30 cellular contexts compared by ENCODE assay signal in genomic region chr11:2769409-2769778, GRCh38.
A peak's percentile ranks its signal among the peaks of the same experiment; 100 is the strongest.
DNase-seq lines count a peak whose midpoint lies in the region; ATAC-seq, FAIRE-seq and TF ChIP-seq lines count a peak whose summit lies in the region.
"Had no signal": no experiment of that assay in that cellular context is flagged by ENCODE, and none has a peak within 500 bp of the region (broad histone marks: within the 10 kb centered on the region; RNA-seq: fewer than 3 reads in every experiment).

No MANE protein-coding gene starts in this region.

- H3K4me1 Mint-ChIP-seq in activated CD8-positive, alpha-beta memory T cell treated with anti-CD3 and anti-CD28 coated beads, Interleukin-2, amount 10 ng/mL, durations not matched to agents 7 days and 5 days: peaks cover 10% of the 10 kb centered on the region
- peaks cover 7% of the 10 kb centered on the region for H3K4me1 Mint-ChIP-seq in endothelial cell (ENCODE audit: unreplicated experiment)

- H3K27me3 ChIP-seq in PC-3 (ENCODE audit: low read length): no peaks in the 10 kb centered on the region
- H3K27me3 ChIP-seq: heart right ventricle, sigmoid colon, uterus had no signal

- BruUV-seq in PC-3 (replicated peaks; lab: Mats Ljungman, UMichigan): no TSS peak

- no peak for TF ChIP-seq POLR2A in GM12892 (IDR thresholded peaks at IDR 0.05; ENCODE audit: low read depth, low read length)

- no peak overlapping the region for H2AFZ ChIP-seq in PC-3 (ENCODE audit: low read length)
- H2AFZ ChIP-seq: GM23248, PC-9 had no signal

- H3K36me3 Mint-ChIP-seq in activated CD8-positive, alpha-beta memory T cell treated with anti-CD3 and anti-CD28 coated beads, Interleukin-2, amount 10 ng/mL, durations not matched to agents 7 days and 5 days: no peaks in the 10 kb centered on the region
- peaks cover 9% of the 10 kb centered on the region for H3K36me3 Mint-ChIP-seq in endothelial cell (ENCODE audit: low read depth, unreplicated experiment)

- no peak overlapping the region for H3K9ac ChIP-seq in PC-3 (ENCODE audit: low read length)
- H3K9ac ChIP-seq: GM23248 had no signal

- no peaks in the 10 kb centered on the region for H3K79me2 ChIP-seq in PC-3 (ENCODE audit: low read length)

- H3K4me3 ChIP-seq in PC-3 (ENCODE audit: low read length): no peak overlapping the region
- H3K4me3 ChIP-seq: GM23248, heart right ventricle, PC-9, prostate gland, sigmoid colon, thoracic aorta, uterus had no signal

- no peak for ATAC-seq in activated CD8-positive, alpha-beta memory T cell treated with anti-CD3 and anti-CD28 coated beads, Interleukin-2, amount 10 ng/mL, durations not matched to agents 7 days and 5 days
- no peak for ATAC-seq in PC-3

- H3K4me1 ChIP-seq in PC-3 (ENCODE audit: insufficient read depth, low read length): peaks cover 19% of the 10 kb centered on the region
- H3K4me1 ChIP-seq: prostate gland, sigmoid colon, uterus had no signal

- no peak for FAIRE-seq in GM12892 (lab: Jason Lieb, UNC)
- FAIRE-seq: A204.1 had no signal

- H3K27ac Mint-ChIP-seq in activated CD8-positive, alpha-beta memory T cell treated with anti-CD3 and anti-CD28 coated beads, Interleukin-2, amount 10 ng/mL, durations not matched to agents 7 days and 5 days: no peak overlapping the region
- no peak overlapping the region for H3K27ac Mint-ChIP-seq in endothelial cell (ENCODE audit: unreplicated experiment)
- H3K27ac Mint-ChIP-seq: activated CD4-positive, alpha-beta memory T cell treated with anti-CD3 and anti-CD28 coated beads, Interleukin-2, amount 10 ng/mL, durations not matched to agents 7 days and 5 days; activated T-cell treated with anti-CD3 and anti-CD28 coated beads, Interleukin-2, amount 50 U/mL, for 24 hours; CD4-positive, alpha-beta T cell; HFFc6 had no signal

- TF ChIP-seq CTCF in PC-3 (conservative IDR thresholded peaks at IDR 0.05; ENCODE audit: low read depth, low read length) (no peak), endothelial cell (IDR thresholded peaks at IDR 0.05; ENCODE audit: unreplicated experiment) (no peak)

- no peaks in the 10 kb centered on the region for H3K9me3 Mint-ChIP-seq in activated CD8-positive, alpha-beta memory T cell treated with anti-CD3 and anti-CD28 coated beads, Interleukin-2, amount 10 ng/mL, durations not matched to agents 7 days and 5 days (ENCODE audit: low read depth)
- no peaks in the 10 kb centered on the region for H3K9me3 Mint-ChIP-seq in endothelial cell (ENCODE audit: unreplicated experiment)
- H3K9me3 Mint-ChIP-seq: activated CD4-positive, alpha-beta memory T cell treated with anti-CD3 and anti-CD28 coated beads, Interleukin-2, amount 10 ng/mL, durations not matched to agents 7 days and 5 days; activated T-cell treated with anti-CD3 and anti-CD28 coated beads, Interleukin-2, amount 50 U/mL, for 24 hours; CD4-positive, alpha-beta T cell had no signal

- POLR2A ChIA-PET in PC-3 (lab: Charles Lee; ENCODE audit: unreplicated experiment): no interaction called here

- H3K9me2 ChIP-seq in PC-3 (replicated peaks; ENCODE audit: low read length): no peaks in the 10 kb centered on the region

- peaks cover 25% of the 10 kb centered on the region for H3K27me3 Mint-ChIP-seq in activated CD8-positive, alpha-beta memory T cell treated with anti-CD3 and anti-CD28 coated beads, Interleukin-2, amount 10 ng/mL, durations not matched to agents 7 days and 5 days
- peaks cover 12% of the 10 kb centered on the region for H3K27me3 Mint-ChIP-seq in endothelial cell (ENCODE audit: unreplicated experiment)
- H3K27me3 Mint-ChIP-seq: activated T-cell treated with anti-CD3 and anti-CD28 coated beads, Interleukin-2, amount 50 U/mL, for 24 hours; CD4-positive, alpha-beta T cell had no signal

- H4K20me1 ChIP-seq in PC-3 (ENCODE audit: low read length): no peaks in the 10 kb centered on the region

- intact Hi-C loops in PC-3 (cut with micrococcal nuclease): no loop called here

- CTCF ChIA-PET in activated CD8-positive, alpha-beta memory T cell treated with anti-CD3 and anti-CD28 coated beads, Interleukin-2, amount 10 ng/mL, durations not matched to agents 7 days and 5 days (lab: Charles Lee): no interaction called here
- CTCF ChIA-PET in PC-3 (lab: Charles Lee): no interaction called here

- no peaks in the 10 kb centered on the region for H3K9me3 ChIP-seq in PC-3 (ENCODE audit: low read length)
- H3K9me3 ChIP-seq: heart right ventricle, prostate gland, sigmoid colon, thoracic aorta, uterus had no signal

- DNase-seq in activated CD8-positive, alpha-beta memory T cell treated with anti-CD3 and anti-CD28 coated beads, Interleukin-2, amount 10 ng/mL, durations not matched to agents 7 days and 5 days: peak; percentile 7
- DNase-seq in activated CD8-positive, alpha-beta memory T cell treated with anti-CD3 and anti-CD28 coated beads for 24 hours: no peak
- DNase-seq in PC-3: no peak
- DNase-seq in endothelial cell (ENCODE audit: low spot score): no peak
- DNase-seq in stimulated activated CD8-positive, alpha-beta memory T cell treated with anti-CD3 and anti-CD28 coated beads, Interleukin-4, amount 100 ng/mL, for 48 hours: peak; percentile 14
- no peak for DNase-seq in GM12892 (ENCODE audit: insufficient read length)
- DNase-seq in cerebellum (ENCODE audit: low spot score): no peak
- no peak for DNase-seq in activated T-cell treated with anti-CD3 and anti-CD28 coated beads, Interleukin-2, amount 50 U/mL, for 48 hours
- DNase-seq: activated CD4-positive, CD25-positive, alpha-beta regulatory T cell; activated naive CD4-positive, alpha-beta T cell; AML-193; cortex of kidney; Kasumi-1; NCI-H1694; NCI-H510A; stimulated activated CD4-positive, alpha-beta T cell treated with anti-CD3 and anti-CD28 coated beads, Interleukin-4, amount 100 ng/mL, for 4 hours; stimulated activated naive CD4-positive, alpha-beta T cell; uterus had no signal

- H3K4me2 ChIP-seq in PC-3 (ENCODE audit: low read length): peak overlapping the region; percentile 33; the same call in 1 of the 2 replicates
- H3K4me2 ChIP-seq: PC-9 had no signal

- H3K4me3 Mint-ChIP-seq in activated CD8-positive, alpha-beta memory T cell treated with anti-CD3 and anti-CD28 coated beads, Interleukin-2, amount 10 ng/mL, durations not matched to agents 7 days and 5 days: no peak overlapping the region
- peak overlapping the region; percentile 37 for H3K4me3 Mint-ChIP-seq in endothelial cell (ENCODE audit: unreplicated experiment)
- H3K4me3 Mint-ChIP-seq: activated CD4-positive, alpha-beta memory T cell treated with anti-CD3 and anti-CD28 coated beads, Interleukin-2, amount 10 ng/mL, durations not matched to agents 7 days and 5 days; activated T-cell treated with anti-CD3 and anti-CD28 coated beads, Interleukin-2, amount 50 U/mL, for 24 hours; CD4-positive, alpha-beta T cell; HFFc6 had no signal

- no peaks in the 10 kb centered on the region for H3K36me3 ChIP-seq in PC-3 (ENCODE audit: low read depth, low read length)
- H3K36me3 ChIP-seq: prostate gland, sigmoid colon, thoracic aorta, uterus had no signal

- H3F3A ChIP-seq in PC-3 (ENCODE audit: low read length, unreplicated experiment): no peaks in the 10 kb centered on the region

- H3K27ac ChIP-seq in PC-3 (ENCODE audit: low read length): no peak overlapping the region
- H3K27ac ChIP-seq: GM23248, heart right ventricle, HL-60, PC-9, prostate gland, sigmoid colon, thoracic aorta, uterus had no signal

Comparison
In these comparisons a context has a peak if more than half of its experiments do, and no peak if none do; other contexts are left out.
1. DNase-seq: peak in activated CD8-positive, alpha-beta memory T cell treated with anti-CD3 and anti-CD28 coated beads, Interleukin-2, amount 10 ng/mL, durations not matched to agents 7 days and 5 days (single experiment) and stimulated activated CD8-positive, alpha-beta memory T cell treated with anti-CD3 and anti-CD28 coated beads, Interleukin-4, amount 100 ng/mL, for 48 hours (single experiment); none in activated CD8-positive, alpha-beta memory T cell treated with anti-CD3 and anti-CD28 coated beads for 24 hours (single experiment), PC-3 (single experiment), endothelial cell (single experiment), GM12892 (single experiment), cerebellum (single experiment) and activated T-cell treated with anti-CD3 and anti-CD28 coated beads, Interleukin-2, amount 50 U/mL, for 48 hours (0 of 2).